9 cellular contexts compared by ENCODE assay signal in genomic region chr19:6801397-6802086, GRCh38. TPM values are rescaled to one million over a fixed set of nuclear protein-coding genes. Genes with fewer than 3 reads are reported as not detected.
DNase-seq lines count a peak whose midpoint lies in the region; ATAC-seq, FAIRE-seq and TF ChIP-seq lines count a peak whose summit lies in the region.
"Had no signal": no experiment of that assay in that cellular context is flagged by ENCODE, and none has a peak within 500 bp of the region (broad histone marks: within the 10 kb centered on the region; RNA-seq: fewer than 3 reads in every experiment).

No MANE protein-coding gene starts in this region.

- ATAC-seq in GM21619 (IDR thresholded peaks at IDR 0.05; ENCODE audit: unreplicated experiment) = peak; percentile 37
- ATAC-seq in activated CD8-positive, alpha-beta T cell treated with anti-CD3 and anti-CD28 coated beads, Interleukin-2, amount 10 ng/mL, durations not matched to agents 7 days and 5 days = peak; percentile 79
- peak; percentile 70 to 81 for ATAC-seq in natural killer cell treated with Interleukin-12 subunit alpha and Interleukin-12 subunit beta and Interleukin-15 and Interleukin-18, amount 100 ng/mL, for 72 hours

- no peaks in the 10 kb centered on the region for H4K20me1 ChIP-seq in endothelial cell of umbilical vein (replicated peaks; ENCODE audit: control insufficient read depth, extremely low read depth, insufficient read depth, low read length)

- intact Hi-C loops in endothelial cell of umbilical vein (cut with micrococcal nuclease) = loop anchor here (1.0 to 5.0 kb wide), 2 partner anchors 61 to 64 kb away; partner anchors contain the start of genes GPR108 and TRIP10

- H3K27me3 ChIP-seq in endothelial cell of umbilical vein (ENCODE audit: control insufficient read depth in 2 of 2, insufficient read depth in 2 of 2, low read length in 2 of 2) (no peaks in the 10 kb centered on the region), subcutaneous abdominal adipose tissue (ENCODE audit: control insufficient read depth in 5 of 5, insufficient read depth in 4 of 5, low read length in 5 of 5) (peaks cover 0 to 10% (median 3%) of the 10 kb centered on the region in 5 donors)

- H3K27ac ChIP-seq in endothelial cell of umbilical vein (ENCODE audit: insufficient read depth, low read depth, low read length) (peak overlapping the region; percentile 38), subcutaneous abdominal adipose tissue (ENCODE audit: low read depth, low read length) (peak overlapping the region; percentile 16)

- no peak for TF ChIP-seq POLR2A in endothelial cell of umbilical vein (IDR thresholded peaks at IDR 0.05; ENCODE audit: low read depth, low read length)

- no peaks in the 10 kb centered on the region for H3K36me3 ChIP-seq in endothelial cell of umbilical vein (ENCODE audit: control insufficient read depth in 2 of 2, extremely low read depth in 1 of 2, insufficient read depth in 2 of 2, low read length in 2 of 2)
- H3K36me3 ChIP-seq in subcutaneous abdominal adipose tissue (ENCODE audit: control insufficient read depth in 5 of 5, insufficient read depth in 5 of 5, low read length in 5 of 5) = no peaks in the 10 kb centered on the region
- H3K36me3 ChIP-seq: HAP-1 had no signal

- dilution Hi-C loops in endothelial cell of umbilical vein (cut with MboI; ENCODE audit: extremely low pct_ligation_motif_present, low sequenced_read_pairs) = no loop called here

- H3K27ac Mint-ChIP-seq in activated CD8-positive, alpha-beta T cell treated with anti-CD3 and anti-CD28 coated beads, Interleukin-2, amount 10 ng/mL, durations not matched to agents 7 days and 5 days = peak overlapping the region; percentile 97
- peak overlapping the region; percentile 93 to 95 for H3K27ac Mint-ChIP-seq in natural killer cell treated with Interleukin-12 subunit alpha and Interleukin-12 subunit beta and Interleukin-15 and Interleukin-18, amount 100 ng/mL, for 72 hours

- no peaks in the 10 kb centered on the region for H3K27me3 Mint-ChIP-seq in activated CD8-positive, alpha-beta T cell treated with anti-CD3 and anti-CD28 coated beads, Interleukin-2, amount 10 ng/mL, durations not matched to agents 7 days and 5 days (ENCODE audit: low read depth)
- H3K27me3 Mint-ChIP-seq in natural killer cell treated with Interleukin-12 subunit alpha and Interleukin-12 subunit beta and Interleukin-15 and Interleukin-18, amount 100 ng/mL, for 72 hours = no peaks in the 10 kb centered on the region

- H3K4me2 ChIP-seq in endothelial cell of umbilical vein (ENCODE audit: insufficient read depth, low read length) = peak overlapping the region; percentile 43

- H3K4me3 ChIP-seq in endothelial cell of umbilical vein (replicated peaks in 1 of 3; ENCODE audit: insufficient read depth in 1 of 3, low read depth in 1 of 3, low read length in 3 of 3) (peak overlapping the region in 2 of 3 experiments; percentile 3 to 15), subcutaneous abdominal adipose tissue (ENCODE audit: low read depth in 1 of 5, low read length in 5 of 5) (peak overlapping the region; percentile 42 to 70 (median 55))
- H3K4me3 ChIP-seq: HAP-1 had no signal

- H3K4me1 ChIP-seq in endothelial cell of umbilical vein (ENCODE audit: control insufficient read depth, extremely low read depth, insufficient read depth, low read length) (peaks cover 18% of the 10 kb centered on the region), subcutaneous abdominal adipose tissue (ENCODE audit: control insufficient read depth in 5 of 5, insufficient read depth in 5 of 5, low read length in 5 of 5) (peaks cover 0 to 31% (median 11%) of the 10 kb centered on the region in 5 donors)

- peaks cover 60% of the 10 kb centered on the region for H3K4me1 Mint-ChIP-seq in activated CD8-positive, alpha-beta T cell treated with anti-CD3 and anti-CD28 coated beads, Interleukin-2, amount 10 ng/mL, durations not matched to agents 7 days and 5 days (ENCODE audit: low read depth)
- peaks cover 60 to 64% of the 10 kb centered on the region in 2 donors for H3K4me1 Mint-ChIP-seq in natural killer cell treated with Interleukin-12 subunit alpha and Interleukin-12 subunit beta and Interleukin-15 and Interleukin-18, amount 100 ng/mL, for 72 hours (ENCODE audit: low read depth in 2 of 2)

- peak overlapping the region; percentile 84 for H3K4me3 Mint-ChIP-seq in activated CD8-positive, alpha-beta T cell treated with anti-CD3 and anti-CD28 coated beads, Interleukin-2, amount 10 ng/mL, durations not matched to agents 7 days and 5 days
- H3K4me3 Mint-ChIP-seq in natural killer cell treated with Interleukin-12 subunit alpha and Interleukin-12 subunit beta and Interleukin-15 and Interleukin-18, amount 100 ng/mL, for 72 hours = peak overlapping the region; percentile 94

- no peaks in the 10 kb centered on the region for H3K79me2 ChIP-seq in endothelial cell of umbilical vein (ENCODE audit: control insufficient read depth, insufficient read depth, low read length)

- DNase-seq in C1 segment of cervical spinal cord (lab: John Stamatoyannopoulos, UW) (peak in 11 of 14 donors; percentile 3 to 61 (median 32)), NCI-H2171 treated with DMSO at 0.1 percent for 48 hours (lab: John Stamatoyannopoulos, UW) (peak; percentile 72), endothelial cell of umbilical vein (ENCODE audit: low read depth, low spot score) (peak; percentile 9), hepatic stellate cell (ENCODE audit: low spot score) (no peak)
- DNase-seq in activated CD8-positive, alpha-beta T cell treated with anti-CD3 and anti-CD28 coated beads, Interleukin-2, amount 10 ng/mL, durations not matched to agents 7 days and 5 days = peak; percentile 91
- DNase-seq in natural killer cell treated with Interleukin-12 subunit alpha and Interleukin-12 subunit beta and Interleukin-15 and Interleukin-18, amount 100 ng/mL, for 72 hours (ENCODE audit: low spot score) = peak; percentile 87

- CTCF ChIA-PET in activated CD8-positive, alpha-beta T cell treated with anti-CD3 and anti-CD28 coated beads, Interleukin-2, amount 10 ng/mL, durations not matched to agents 7 days and 5 days (lab: Charles Lee) = interaction anchor here (1.0 to 5.7 kb wide), 8 partner anchors 12 to 234 kb away, joined by 3 to 49 read pairs (median 4); partner anchors contain the start of gene VAV1
- CTCF ChIA-PET in endothelial cell of umbilical vein (lab: Charles Lee) = interaction anchor here (0.8 to 2.1 kb wide), 6 partner anchors 12 to 62 kb away, joined by 3 to 7 read pairs (median 6); no protein-coding TSS in a partner anchor

- no peaks in the 10 kb centered on the region for H3K9me3 ChIP-seq in endothelial cell of umbilical vein (replicated peaks; ENCODE audit: control insufficient read depth, insufficient read depth, low read length)
- H3K9me3 ChIP-seq in subcutaneous abdominal adipose tissue (ENCODE audit: control insufficient read depth in 5 of 5, low read length in 5 of 5) = no peaks in the 10 kb centered on the region
- H3K9me3 ChIP-seq: HAP-1 had no signal

- no peaks in the 10 kb centered on the region for H3K9me1 ChIP-seq in endothelial cell of umbilical vein (replicated peaks; ENCODE audit: control insufficient read depth, extremely low read depth, insufficient read depth, low read length)

- TF ChIP-seq CTCF in endothelial cell of umbilical vein (IDR thresholded peaks at IDR 0.05; ENCODE audit: extremely low read depth in 1 of 2, insufficient read depth in 1 of 2, low read depth in 1 of 2, low read length in 2 of 2) = no peak

- H3K9ac ChIP-seq in endothelial cell of umbilical vein (replicated peaks; ENCODE audit: extremely low read depth, insufficient read depth, low read length) = peak overlapping the region; percentile 12
- peak overlapping the region in 2 of 5 donors; percentile 13 to 51 for H3K9ac ChIP-seq in subcutaneous abdominal adipose tissue (ENCODE audit: low read length in 5 of 5)

- H3K9me3 Mint-ChIP-seq in activated CD8-positive, alpha-beta T cell treated with anti-CD3 and anti-CD28 coated beads, Interleukin-2, amount 10 ng/mL, durations not matched to agents 7 days and 5 days (ENCODE audit: insufficient read depth) = no peaks in the 10 kb centered on the region
- H3K9me3 Mint-ChIP-seq in natural killer cell treated with Interleukin-12 subunit alpha and Interleukin-12 subunit beta and Interleukin-15 and Interleukin-18, amount 100 ng/mL, for 72 hours = no peaks in the 10 kb centered on the region

- peak overlapping the region; percentile 98 for H2AFZ ChIP-seq in endothelial cell of umbilical vein (ENCODE audit: low read depth, low read length)

- H3K36me3 Mint-ChIP-seq in activated CD8-positive, alpha-beta T cell treated with anti-CD3 and anti-CD28 coated beads, Interleukin-2, amount 10 ng/mL, durations not matched to agents 7 days and 5 days (ENCODE audit: low read depth) = peaks cover 53% of the 10 kb centered on the region
- peaks cover 4% of the 10 kb centered on the region for H3K36me3 Mint-ChIP-seq in natural killer cell treated with Interleukin-12 subunit alpha and Interleukin-12 subunit beta and Interleukin-15 and Interleukin-18, amount 100 ng/mL, for 72 hours

- POLR2A ChIA-PET in activated CD8-positive, alpha-beta T cell treated with anti-CD3 and anti-CD28 coated beads, Interleukin-2, amount 10 ng/mL, durations not matched to agents 7 days and 5 days (lab: Charles Lee) = interaction anchor here (0.8 to 2.6 kb wide), 8 partner anchors 10 to 377 kb away, joined by 3 to 19 read pairs (median 4); partner anchors contain the start of genes SH2D3A and VAV1
- POLR2A ChIA-PET in endothelial cell of umbilical vein (lab: Charles Lee) = no interaction called here

- no peak for FAIRE-seq in endothelial cell of umbilical vein (lab: Jason Lieb, UNC)

- no TSS peak for BruUV-seq in endothelial cell of umbilical vein (replicated peaks; lab: Mats Ljungman, UMichigan)

RNA-seq across cellular contexts. Expression of gene VAV1, which starts 29.0 kb away (rescaled TPM):
- total RNA-seq in activated CD8-positive, alpha-beta T cell treated with anti-CD3 and anti-CD28 coated beads, Interleukin-2, amount 10 ng/mL, durations not matched to agents 7 days and 5 days = 100 to 1,000 TPM; 122 to 125 TPM
- total RNA-seq in endothelial cell of umbilical vein = not detected in 2 replicates
- polyA plus RNA-seq in endothelial cell of umbilical vein = not detected in 2 replicates
- polyA plus RNA-seq in endothelial cell of umbilical vein (2011; cell fraction: cytosol; rRNA removed) = not detected in 2 replicates
- polyA plus RNA-seq in endothelial cell of umbilical vein (2011; cell fraction: nucleus; rRNA removed) = not detected in 2 replicates
- not detected in 2 replicates for polyA plus RNA-seq in endothelial cell of umbilical vein (2012)
- 0.23 TPM in 1 of 2 replicates, not detected in the other for polyA minus RNA-seq in endothelial cell of umbilical vein
- not detected for polyA minus RNA-seq in endothelial cell of umbilical vein (2011; cell fraction: cytosol; rRNA and poly(A)+ RNA removed)
- not detected in 2 replicates for polyA minus RNA-seq in endothelial cell of umbilical vein (2011; cell fraction: nucleus; rRNA and poly(A)+ RNA removed)
- 100 to 1,000 TPM; 166 to 167 TPM for total RNA-seq in natural killer cell treated with Interleukin-12 subunit alpha and Interleukin-12 subunit beta and Interleukin-15 and Interleukin-18, amount 100 ng/mL, for 72 hours

RNA-seq across cellular contexts. Expression of gene SH2D3A, which starts 34.3 kb away (rescaled TPM):
- total RNA-seq in activated CD8-positive, alpha-beta T cell treated with anti-CD3 and anti-CD28 coated beads, Interleukin-2, amount 10 ng/mL, durations not matched to agents 7 days and 5 days = 10 to 100 TPM; 28.2 to 28.5 TPM
- total RNA-seq in endothelial cell of umbilical vein = 0.53 TPM in 1 of 2 replicates, not detected in the other
- polyA plus RNA-seq in endothelial cell of umbilical vein = 0.04 and 0.06 TPM in 2 replicates
- polyA plus RNA-seq in endothelial cell of umbilical vein (2011; cell fraction: cytosol; rRNA removed) = 0.07 and 0.08 TPM in 2 replicates
- polyA plus RNA-seq in endothelial cell of umbilical vein (2011; cell fraction: nucleus; rRNA removed) = 0.40 and 0.45 TPM in 2 replicates
- 0.37 and 0.41 TPM in 2 replicates for polyA plus RNA-seq in endothelial cell of umbilical vein (2012)
- polyA minus RNA-seq in endothelial cell of umbilical vein = 1.1 TPM in 1 of 2 replicates, not detected in the other
- 11.0 TPM for polyA minus RNA-seq in endothelial cell of umbilical vein (2011; cell fraction: cytosol; rRNA and poly(A)+ RNA removed)
- polyA minus RNA-seq in endothelial cell of umbilical vein (2011; cell fraction: nucleus; rRNA and poly(A)+ RNA removed) = not detected in 2 replicates
- 10 to 100 TPM; 15.2 to 17.8 TPM for total RNA-seq in natural killer cell treated with Interleukin-12 subunit alpha and Interleukin-12 subunit beta and Interleukin-15 and Interleukin-18, amount 100 ng/mL, for 72 hours

Comparison
In these comparisons a context has a peak if more than half of its experiments do, and no peak if none do; other contexts are left out.
1. RNA of gene VAV1, which starts 29.0 kb away (total RNA-seq): 166 to 167 TPM in natural killer cell treated with Interleukin-12 subunit alpha and Interleukin-12 subunit beta and Interleukin-15 and Interleukin-18, amount 100 ng/mL, for 72 hours and 122 to 125 TPM in activated CD8-positive, alpha-beta T cell treated with anti-CD3 and anti-CD28 coated beads, Interleukin-2, amount 10 ng/mL, durations not matched to agents 7 days and 5 days; not detected in endothelial cell of umbilical vein; every median in the first group is over 100 times any median in the second.
2. RNA of gene SH2D3A, which starts 34.3 kb away (total RNA-seq): 28.2 to 28.5 TPM in activated CD8-positive, alpha-beta T cell treated with anti-CD3 and anti-CD28 coated beads, Interleukin-2, amount 10 ng/mL, durations not matched to agents 7 days and 5 days and 15.2 to 17.8 TPM in natural killer cell treated with Interleukin-12 subunit alpha and Interleukin-12 subunit beta and Interleukin-15 and Interleukin-18, amount 100 ng/mL, for 72 hours; 0.53 TPM in endothelial cell of umbilical vein; every median in the first group is over 10 times any median in the second.
3. Peak in every context shown above with its lines, with median percentiles within 50 percentile points of each other: ATAC-seq.